In genomic region chr18:46072959-46073358, GRCh38 we compare ENCODE assay signal across 10 cellular contexts. TPM values are rescaled to one million over a fixed set of nuclear protein-coding genes. Genes with fewer than 3 reads are reported as not detected.
DNase-seq lines count a peak whose midpoint lies in the region; ATAC-seq and TF ChIP-seq lines count a peak whose summit lies in the region.
"Had no signal": no experiment of that assay in that cellular context is flagged by ENCODE, and none has a peak within 500 bp of the region (broad histone marks: within the 10 kb centered on the region; RNA-seq: fewer than 3 reads in every experiment).

No MANE protein-coding gene starts in this region.

- H3K4me3 Mint-ChIP-seq in T-helper 1 cell treated with Interleukin-12 subunit alpha and Interleukin-12 subunit beta and Interleukin-4 antibody, amounts not matched to agents 30 μg/mL and 1 μg/mL, for 36 hours, result peak overlapping the region; percentile 82
- peak overlapping the region; percentile 65 for H3K4me3 Mint-ChIP-seq in natural killer cell treated with Interleukin-12 subunit alpha and Interleukin-12 subunit beta and Interleukin-15 and Interleukin-18, amount 100 ng/mL, for 72 hours

- DNase-seq in T-helper 1 cell (no peak), HCT116 (ENCODE audit: low read depth, low spot score) (no peak), ascending aorta (ENCODE audit: low spot score in 2 of 2) (no peak), foreskin melanocyte (no peak), mesendoderm (no peak), DMS 273 treated with DMSO at 0.1 percent for 48 hours (lab: John Stamatoyannopoulos, UW) (no peak)
- no peak for DNase-seq in natural killer cell treated with Interleukin-12 subunit alpha and Interleukin-12 subunit beta and Interleukin-15 and Interleukin-18, amount 100 ng/mL, for 72 hours (ENCODE audit: low spot score)
- DNase-seq: 8988T had no signal

- H3K4ac ChIP-seq in mesendoderm (ENCODE audit: low read depth, low read length), result no peak overlapping the region

- no peak overlapping the region for H2BK120ac ChIP-seq in mesendoderm (ENCODE audit: low read depth, low read length)

- H3K56ac ChIP-seq in mesendoderm (ENCODE audit: low read length), result no peak overlapping the region

- H3K79me1 ChIP-seq in mesendoderm (ENCODE audit: low read length), result no peaks in the 10 kb centered on the region

- H3K27me3 Mint-ChIP-seq in T-helper 1 cell treated with Interleukin-12 subunit alpha and Interleukin-12 subunit beta and Interleukin-4 antibody, amounts not matched to agents 30 μg/mL and 1 μg/mL, for 36 hours (ENCODE audit: low read depth), result no peaks in the 10 kb centered on the region
- no peaks in the 10 kb centered on the region for H3K27me3 Mint-ChIP-seq in natural killer cell treated with Interleukin-12 subunit alpha and Interleukin-12 subunit beta and Interleukin-15 and Interleukin-18, amount 100 ng/mL, for 72 hours

- no peak overlapping the region for H3K18ac ChIP-seq in mesendoderm (ENCODE audit: low read length)

- no peak for TF ChIP-seq POLR2A in HCT116 (IDR thresholded peaks at IDR 0.05; ENCODE audit: borderline replicate concordance, extremely low read depth, insufficient read depth, insufficient read length)

- no peak overlapping the region for H2AK5ac ChIP-seq in mesendoderm (ENCODE audit: low read length)

- intact Hi-C loops in HCT116 (cut with micrococcal nuclease), result loop anchor here (1.0 to 5.0 kb wide), 4 partner anchors 98 to 408 kb away; no protein-coding TSS in a partner anchor
- intact Hi-C loops in ascending aorta (cut with DNase I), result loop anchor here (5.0 to 10.0 kb wide), 3 partner anchors 46 to 408 kb away; partner anchors contain the start of gene EPG5

- no peak overlapping the region for H4K8ac ChIP-seq in mesendoderm (ENCODE audit: low read depth, low read length)

- no peak overlapping the region for H3K23ac ChIP-seq in mesendoderm (ENCODE audit: low read length)

- H2AFZ ChIP-seq in HCT116 (ENCODE audit: low read depth, low read length, poor library complexity, severe bottlenecking), result no peak overlapping the region

- H3K4me2 ChIP-seq in HCT116 (ENCODE audit: low read length) (peak overlapping the region; percentile 82), mesendoderm (ENCODE audit: low read length) (no peak overlapping the region)

- no CpG with 5 or more reads among the region's 3 CpGs for WGBS in mesendoderm (ENCODE audit: extremely low coverage, insufficient coverage, low lambda C conversion rate)

- H3K4me1 Mint-ChIP-seq in T-helper 1 cell treated with Interleukin-12 subunit alpha and Interleukin-12 subunit beta and Interleukin-4 antibody, amounts not matched to agents 30 μg/mL and 1 μg/mL, for 36 hours (ENCODE audit: low read depth), result peaks cover 29% of the 10 kb centered on the region
- peaks cover 32 to 39% of the 10 kb centered on the region in 2 donors for H3K4me1 Mint-ChIP-seq in natural killer cell treated with Interleukin-12 subunit alpha and Interleukin-12 subunit beta and Interleukin-15 and Interleukin-18, amount 100 ng/mL, for 72 hours (ENCODE audit: low read depth in 2 of 2)

- peaks cover 4% of the 10 kb centered on the region for H3K36me3 Mint-ChIP-seq in T-helper 1 cell treated with Interleukin-12 subunit alpha and Interleukin-12 subunit beta and Interleukin-4 antibody, amounts not matched to agents 30 μg/mL and 1 μg/mL, for 36 hours (ENCODE audit: low read depth)
- no peaks in the 10 kb centered on the region for H3K36me3 Mint-ChIP-seq in natural killer cell treated with Interleukin-12 subunit alpha and Interleukin-12 subunit beta and Interleukin-15 and Interleukin-18, amount 100 ng/mL, for 72 hours

- no peak for TF ChIP-seq RAD21 in HCT116 (IDR thresholded peaks at IDR 0.05; ENCODE audit: low read depth)

- H3K27me3 ChIP-seq in HCT116 (ENCODE audit: insufficient read depth, low read length) (no peaks in the 10 kb centered on the region), ascending aorta (no peaks in the 10 kb centered on the region), mesendoderm (ENCODE audit: insufficient read depth, low read length, poor library complexity) (peaks cover 8% of the 10 kb centered on the region)

- H4K5ac ChIP-seq in mesendoderm (ENCODE audit: low read length), result no peak overlapping the region

- H2BK15ac ChIP-seq in mesendoderm (replicated peaks; ENCODE audit: low read depth), result no peak overlapping the region

- H3K27ac Mint-ChIP-seq in T-helper 1 cell treated with Interleukin-12 subunit alpha and Interleukin-12 subunit beta and Interleukin-4 antibody, amounts not matched to agents 30 μg/mL and 1 μg/mL, for 36 hours, result no peak overlapping the region
- peak overlapping the region in 1 of 2 donors; percentile 69 for H3K27ac Mint-ChIP-seq in natural killer cell treated with Interleukin-12 subunit alpha and Interleukin-12 subunit beta and Interleukin-15 and Interleukin-18, amount 100 ng/mL, for 72 hours

- H3K9ac ChIP-seq in HCT116 (ENCODE audit: low read length) (no peak overlapping the region), mesendoderm (ENCODE audit: low read length) (no peak overlapping the region)

- H4K20me1 ChIP-seq in HCT116 (ENCODE audit: insufficient read depth), result no peaks in the 10 kb centered on the region

- no peaks in the 10 kb centered on the region for H3K9me2 ChIP-seq in HCT116 (ENCODE audit: insufficient read depth)

- RAD21 ChIA-PET in HCT116 (lab: Charles Lee; ENCODE audit: low non-redundant PET in 1 of 2, low total read pairs in 2 of 2, uncharacterized antibody in 2 of 2, unreplicated experiment in 2 of 2), result interaction anchor here in 1 of 2 experiments (1.1 to 1.6 kb wide), 2 partner anchors 98 to 148 kb away, joined by 3 to 5 read pairs; no protein-coding TSS in a partner anchor

- H3K4me1 ChIP-seq in HCT116 (ENCODE audit: control insufficient read depth in 1 of 2, insufficient read depth in 2 of 2, low read length in 2 of 2), result peaks cover 18 to 40% of the 10 kb centered on the region in 2 experiments
- peaks cover 4 to 8% of the 10 kb centered on the region in 2 donors for H3K4me1 ChIP-seq in ascending aorta
- H3K4me1 ChIP-seq in mesendoderm (ENCODE audit: control insufficient read depth, low read depth, low read length), result no peaks in the 10 kb centered on the region

- H3K9me3 Mint-ChIP-seq in T-helper 1 cell treated with Interleukin-12 subunit alpha and Interleukin-12 subunit beta and Interleukin-4 antibody, amounts not matched to agents 30 μg/mL and 1 μg/mL, for 36 hours, result no peaks in the 10 kb centered on the region
- H3K9me3 Mint-ChIP-seq in natural killer cell treated with Interleukin-12 subunit alpha and Interleukin-12 subunit beta and Interleukin-15 and Interleukin-18, amount 100 ng/mL, for 72 hours, result no peaks in the 10 kb centered on the region

- no TSS peak for BruUV-seq in HCT116 (replicated peaks; lab: Mats Ljungman, UMichigan)

- no peak overlapping the region for H3K27ac ChIP-seq in HCT116 (ENCODE audit: low read depth, low read length)
- H3K27ac ChIP-seq in ascending aorta, result no peak overlapping the region
- no peak overlapping the region for H3K27ac ChIP-seq in mesendoderm (ENCODE audit: low read depth, low read length)
- H3K27ac ChIP-seq: RWPE1 had no signal

- H2BK5ac ChIP-seq in mesendoderm (ENCODE audit: low read length), result no peak overlapping the region

- TF ChIP-seq CTCF in HCT116 (IDR thresholded peaks at IDR 0.05 in 2 of 3, conservative IDR thresholded peaks at IDR 0.05 in 1 of 3; ENCODE audit: borderline replicate concordance in 1 of 3, insufficient read depth in 1 of 3, low read depth in 2 of 3, low read length in 2 of 3) (no peak), ascending aorta (IDR thresholded peaks at IDR 0.05) (no peak)

- CTCF ChIA-PET in HCT116 (lab: Charles Lee), result interaction anchor here (1.0 to 2.1 kb wide), 12 partner anchors 10 to 407 kb away, joined by 3 to 32 read pairs (median 4); no protein-coding TSS in a partner anchor

- H3K79me2 ChIP-seq in HCT116 (ENCODE audit: insufficient read depth, low read length) (peaks cover 19% of the 10 kb centered on the region; the same call in 1 of the 2 replicates), mesendoderm (ENCODE audit: control insufficient read depth, insufficient read depth, low read length) (no peaks in the 10 kb centered on the region)

- H3K36me3 ChIP-seq in HCT116 (ENCODE audit: control insufficient read depth in 1 of 2, insufficient read depth in 2 of 2, low read length in 2 of 2), result peaks cover 0 to 5% of the 10 kb centered on the region in 2 experiments; a peak in 1 of 4 replicates
- H3K36me3 ChIP-seq in ascending aorta, result no peaks in the 10 kb centered on the region
- no peaks in the 10 kb centered on the region for H3K36me3 ChIP-seq in mesendoderm (ENCODE audit: control insufficient read depth, insufficient read depth, low read length)

- H3K9me3 ChIP-seq in HCT116 (ENCODE audit: control insufficient read depth in 1 of 2, insufficient read depth in 1 of 2, low read depth in 1 of 2, low read length in 2 of 2) (no peaks in the 10 kb centered on the region), ascending aorta (no peaks in the 10 kb centered on the region)

- ATAC-seq in HCT116, result no peak
- ATAC-seq in natural killer cell treated with Interleukin-12 subunit alpha and Interleukin-12 subunit beta and Interleukin-15 and Interleukin-18, amount 100 ng/mL, for 72 hours, result no peak

- POLR2A ChIA-PET in HCT116 (lab: Charles Lee), result no interaction called here

- peak overlapping the region in 1 of 2 experiments; percentile 78; a peak in 1 of 4 replicates for H3K4me3 ChIP-seq in HCT116 (replicated peaks in 1 of 2; ENCODE audit: low read depth in 1 of 2, low read length in 2 of 2)
- peak overlapping the region; percentile 71 to 92 for H3K4me3 ChIP-seq in ascending aorta
- no peak overlapping the region for H3K4me3 ChIP-seq in mesendoderm (ENCODE audit: low read length)

TF ChIP-seq in HCT116, 20 proteins besides CTCF, POLR2A, EP300 and RAD21 (continues in another document):
- TF ChIP-seq CEBPB (IDR thresholded peaks at IDR 0.05; ENCODE audit: low read depth) (no peak), CBX3 (IDR thresholded peaks at IDR 0.05; ENCODE audit: low read depth) (no peak), SP1 (IDR thresholded peaks at IDR 0.05; ENCODE audit: low read depth) (no peak)

RNA-seq across cellular contexts. Expression of gene PSTPIP2, which starts 0.9 kb away (rescaled TPM):
- 20.0 TPM for total RNA-seq in HCT116 (2021; ENCODE audit: unreplicated experiment)
- polyA plus RNA-seq in HCT116 (2012), result 10.3 and 11.3 TPM in 2 replicates
- total RNA-seq in ascending aorta, result 1.6 TPM
- total RNA-seq in natural killer cell treated with Interleukin-12 subunit alpha and Interleukin-12 subunit beta and Interleukin-15 and Interleukin-18, amount 100 ng/mL, for 72 hours, result 10 to 100 TPM; 29.5 to 65.6 TPM
- 1.7 TPM for polyA plus RNA-seq in mesendoderm (2013, experiment 1 of 2)
- 1.9 TPM for polyA plus RNA-seq in mesendoderm (2013, experiment 2 of 2)

RNA-seq across cellular contexts. Expression of gene ATP5F1A, which starts 25.1 kb away (rescaled TPM):
- total RNA-seq in HCT116 (2021; ENCODE audit: unreplicated experiment) (563 TPM), ascending aorta (273 TPM)
- polyA plus RNA-seq in HCT116 (2012), result 437 and 495 TPM in 2 replicates
- total RNA-seq in natural killer cell treated with Interleukin-12 subunit alpha and Interleukin-12 subunit beta and Interleukin-15 and Interleukin-18, amount 100 ng/mL, for 72 hours, result 100 to 1,000 TPM; 312 to 462 TPM
- polyA plus RNA-seq in mesendoderm (2013, experiment 1 of 2), result 381 TPM
- 380 TPM for polyA plus RNA-seq in mesendoderm (2013, experiment 2 of 2)

RNA-seq across cellular contexts. Expression of gene HAUS1, which starts 31.2 kb away (rescaled TPM):
- 46.2 TPM for total RNA-seq in HCT116 (2021; ENCODE audit: unreplicated experiment)
- 23.8 and 39.9 TPM in 2 replicates for polyA plus RNA-seq in HCT116 (2012)
- total RNA-seq in ascending aorta, result 5.0 TPM
- total RNA-seq in natural killer cell treated with Interleukin-12 subunit alpha and Interleukin-12 subunit beta and Interleukin-15 and Interleukin-18, amount 100 ng/mL, for 72 hours, result 10 to 100 TPM; 32.7 to 42.3 TPM
- 148 TPM for polyA plus RNA-seq in mesendoderm (2013, experiment 1 of 2)
- 213 TPM for polyA plus RNA-seq in mesendoderm (2013, experiment 2 of 2)
